8 cellular contexts compared by ENCODE assay signal in genomic region chr9:4762108-4762888, GRCh38. TPM values are rescaled to one million over a fixed set of nuclear protein-coding genes. Genes with fewer than 3 reads are reported as not detected.
DNase-seq lines count a peak whose midpoint lies in the region; ATAC-seq and TF ChIP-seq lines count a peak whose summit lies in the region.

No MANE protein-coding gene starts in this region.

- H3K27me3 Mint-ChIP-seq in central memory CD8-positive, alpha-beta T cell, result no peaks in the 10 kb centered on the region

- H3K36me3 Mint-ChIP-seq in central memory CD8-positive, alpha-beta T cell (ENCODE audit: insufficient read depth), result peaks cover 1% of the 10 kb centered on the region

- no peak overlapping the region for H3K27ac Mint-ChIP-seq in central memory CD8-positive, alpha-beta T cell (ENCODE audit: low read depth)

- peak; percentile 80 for DNase-seq in activated gamma-delta T cell treated with Interleukin-2 at 50 U/mL for 16 hours
- DNase-seq in activated gamma-delta T cell (lab: John Stamatoyannopoulos, UW), result no peak
- DNase-seq in NCI-H2029 treated with DMSO at 0.1 percent for 48 hours (lab: John Stamatoyannopoulos, UW), result peak; percentile 49
- peak; percentile 39 to 68 (median 44) for DNase-seq in activated CD4-positive, CD25-positive, alpha-beta regulatory T cell (lab: John Stamatoyannopoulos, UW)
- DNase-seq in central memory CD8-positive, alpha-beta T cell (ENCODE audit: low spot score in 2 of 2), result peak; percentile 62 to 78
- peak; percentile 55 for DNase-seq in kidney epithelial cell (ENCODE audit: low read depth)
- peak; percentile 75 to 81 for DNase-seq in stimulated activated CD4-positive, alpha-beta T cell treated with anti-CD3 and anti-CD28 coated beads, Interleukin-1b, Interleukin-23, amount 100 ng/mL, for 4 hours (ENCODE audit: low read depth in 2 of 2)

- ATAC-seq in HG02973 (IDR thresholded peaks at IDR 0.05; ENCODE audit: unreplicated experiment), result peak; percentile 70
- ATAC-seq in central memory CD8-positive, alpha-beta T cell (replicated peaks; ENCODE audit: extremely low read depth, poor library complexity, severe bottlenecking), result peak; percentile 80

- no peak overlapping the region for H3K4me3 ChIP-seq in kidney epithelial cell (ENCODE audit: low read depth, low read length)

- no peaks in the 10 kb centered on the region for H3K27me3 ChIP-seq in kidney epithelial cell (ENCODE audit: control insufficient read depth, insufficient read depth, low read length)

- H3K36me3 ChIP-seq in kidney epithelial cell (ENCODE audit: control insufficient read depth, insufficient read depth, low read length), result no peaks in the 10 kb centered on the region

- H3K9me3 Mint-ChIP-seq in central memory CD8-positive, alpha-beta T cell, result no peaks in the 10 kb centered on the region

- H3K4me1 Mint-ChIP-seq in central memory CD8-positive, alpha-beta T cell, result peaks cover 14% of the 10 kb centered on the region

- no peak overlapping the region for H3K4me3 Mint-ChIP-seq in central memory CD8-positive, alpha-beta T cell

- TF ChIP-seq CTCF in kidney epithelial cell (IDR thresholded peaks at IDR 0.05; ENCODE audit: insufficient read depth, low read length, poor library complexity, severe bottlenecking), result peak; percentile 80

RNA-seq across cellular contexts. Expression of gene AK3, which starts 21.3 kb away (rescaled TPM):
- 64.4 and 65.5 TPM in 2 replicates for total RNA-seq in kidney epithelial cell

RNA-seq across cellular contexts. Expression of gene RCL1, which starts 30.4 kb away (rescaled TPM):
- total RNA-seq in kidney epithelial cell, result 23.6 and 24.4 TPM in 2 replicates
